8 cellular contexts compared by ENCODE assay signal in the genomic region with DNA sequence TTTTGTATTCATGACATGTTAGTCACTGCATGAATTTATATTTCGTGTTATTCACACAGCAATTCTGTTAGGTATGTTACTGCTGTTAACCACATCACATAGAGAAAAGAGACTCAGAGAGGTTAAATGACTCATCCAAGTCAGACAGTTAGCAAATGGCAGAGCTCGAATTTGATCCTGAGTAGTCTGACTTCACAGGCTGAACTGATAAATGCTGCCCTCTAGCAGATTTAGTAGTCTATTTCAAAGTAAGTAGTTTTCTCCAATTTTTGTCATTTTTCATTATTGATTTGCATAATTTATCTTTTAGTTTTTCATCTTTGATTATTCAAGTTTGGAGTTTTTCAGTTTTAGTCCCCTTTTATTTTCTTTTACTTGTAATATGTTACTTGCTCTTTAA. TPM values are rescaled to one million over a fixed set of nuclear protein-coding genes. Genes with fewer than 3 reads are reported as not detected.
DNase-seq lines count a peak whose midpoint lies in the region; ATAC-seq and TF ChIP-seq lines count a peak whose summit lies in the region.

No MANE protein-coding gene starts in this region.

- no peak overlapping the region for H3K9ac ChIP-seq in adipocyte (ENCODE audit: low read length)

- H3K9me3 ChIP-seq in adipocyte (ENCODE audit: control insufficient read depth, low read length): no peaks in the 10 kb centered on the region
- no peaks in the 10 kb centered on the region for H3K9me3 ChIP-seq in ovary

- WGBS in ovary, 3 donors: 59 to 66% (median 63%) methylated on average over 2 of the region's 2 CpGs

- H3K4me1 ChIP-seq in adipocyte (ENCODE audit: control insufficient read depth, insufficient read depth, low read length): peaks cover 25% of the 10 kb centered on the region
- no peaks in the 10 kb centered on the region for H3K4me1 ChIP-seq in ovary (ENCODE audit: insufficient read depth)

- H3K27me3 ChIP-seq in adipocyte (replicated peaks; ENCODE audit: control insufficient read depth, insufficient read depth, low read length) (no peaks in the 10 kb centered on the region), ovary (no peaks in the 10 kb centered on the region)

- no peak for TF ChIP-seq POLR2A in ovary (IDR thresholded peaks at IDR 0.05)

- TF ChIP-seq CTCF in ovary (IDR thresholded peaks at IDR 0.05): no peak

- H3K27ac ChIP-seq in ovary: no peak overlapping the region

- no peak overlapping the region for H3K4me3 ChIP-seq in adipocyte (ENCODE audit: low read length)
- no peak overlapping the region for H3K4me3 ChIP-seq in ovary

- DNase-seq in DMS53 treated with DMSO at 0.1 percent for 48 hours (lab: John Stamatoyannopoulos, UW; ENCODE audit: unreplicated experiment) (peak; percentile 90), NCI-H460 (ENCODE audit: extremely low read depth, low read depth) (peak; percentile 44), adipocyte (ENCODE audit: low read depth) (peak; percentile 50), lung microvascular endothelial cell (ENCODE audit: low read depth in 2 of 2) (peak; percentile 64 to 74), NCI-H1436 treated with DMSO at 0.1 percent for 48 hours (lab: John Stamatoyannopoulos, UW) (no peak), ovary (no peak)

- intact Hi-C loops in ovary (cut with DNase I): no loop called here

- peak; percentile 97 for ATAC-seq in GM19023 (IDR thresholded peaks at IDR 0.05; ENCODE audit: unreplicated experiment)
- ATAC-seq in HG03060 (IDR thresholded peaks at IDR 0.05; ENCODE audit: low read depth, unreplicated experiment): peak; percentile 98

- H3K36me3 ChIP-seq in adipocyte (ENCODE audit: control insufficient read depth, insufficient read depth, low read length, severe bottlenecking) (no peaks in the 10 kb centered on the region), ovary (no peaks in the 10 kb centered on the region)

- no peak for TF ChIP-seq EP300 in ovary (IDR thresholded peaks at IDR 0.05)

RNA-seq across cellular contexts. Expression of a gene that starts 58.3 kb away (rescaled TPM):
- total RNA-seq in NCI-H460 (2014; rRNA removed; shearing (Covaris generic)): 5.1 and 9.9 TPM in 2 replicates
- polyA plus RNA-seq in NCI-H460 (2014; cell fraction: nucleus; rRNA removed): 1.8 and 6.0 TPM in 2 replicates
- total RNA-seq in lung microvascular endothelial cell: 12.9 and 28.8 TPM in 2 replicates
- total RNA-seq in ovary: 10 to 100 TPM; 21.9 to 29.1 (median 24.9) TPM
- polyA plus RNA-seq in ovary: 10 to 100 TPM in 1 of 2 donors, 1 to 10 TPM in 1; 4.8 to 13.5 TPM

Comparison
In these comparisons a context has a peak if more than half of its experiments do, and no peak if none do; other contexts are left out.
1. DNase-seq: peak in DMS53 treated with DMSO at 0.1 percent for 48 hours (single experiment), NCI-H460 (single experiment), adipocyte (single experiment) and lung microvascular endothelial cell (2 of 2); none in NCI-H1436 treated with DMSO at 0.1 percent for 48 hours (single experiment) and ovary (0 of 5).